ENCODE assay signal across 8 cellular contexts in the genomic region with DNA sequence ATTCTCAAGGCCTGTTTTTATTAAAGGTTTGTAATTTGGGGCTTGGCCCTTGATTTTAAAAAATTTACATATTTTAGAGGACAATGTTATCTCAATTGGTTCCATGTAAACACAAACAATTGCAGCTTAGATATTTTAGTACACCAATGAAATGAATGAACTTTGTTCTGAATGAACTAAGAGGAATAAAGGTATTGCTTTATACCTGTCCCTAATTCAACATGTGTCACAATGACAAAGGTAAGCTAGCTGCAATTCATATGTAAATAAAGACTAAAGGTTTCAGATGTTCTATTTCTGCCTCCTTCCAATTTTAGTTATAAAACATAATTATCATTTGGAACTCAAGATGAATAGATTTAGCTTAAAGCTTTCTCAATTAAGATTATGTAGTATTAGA. TPM values are rescaled to one million over a fixed set of nuclear protein-coding genes. Genes with fewer than 3 reads are reported as not detected.
"Had no signal": no experiment of that assay in that cellular context is flagged by ENCODE, and none has a peak within 500 bp of the region (broad histone marks: within the 10 kb centered on the region; RNA-seq: fewer than 3 reads in every experiment).

No MANE protein-coding gene starts in this region.

- DNase-seq: GDM1, GF-D8 had no signal

- FAIRE-seq: G401.6, GM12878, GM12891, GM12892, GM18507, GM19239 had no signal

- H3K4me3 ChIP-seq: GM12878 had no signal

- ATAC-seq: GM12878 had no signal

RNA-seq across cellular contexts. Expression of a gene that starts 11.4 kb away (rescaled TPM):
- total RNA-seq: GM12878 had no signal
- polyA plus RNA-seq: GM12878 had no signal

RNA-seq across cellular contexts. Expression of a gene that starts 42.8 kb away (rescaled TPM):
- total RNA-seq: GM12878 had no signal
- polyA plus RNA-seq: GM12878 had no signal

RNA-seq across cellular contexts. Expression of a gene that starts 48.6 kb away (rescaled TPM):
- total RNA-seq: GM12878 had no signal
